ENCODE assay signal across 23 cellular contexts in the genomic region with DNA sequence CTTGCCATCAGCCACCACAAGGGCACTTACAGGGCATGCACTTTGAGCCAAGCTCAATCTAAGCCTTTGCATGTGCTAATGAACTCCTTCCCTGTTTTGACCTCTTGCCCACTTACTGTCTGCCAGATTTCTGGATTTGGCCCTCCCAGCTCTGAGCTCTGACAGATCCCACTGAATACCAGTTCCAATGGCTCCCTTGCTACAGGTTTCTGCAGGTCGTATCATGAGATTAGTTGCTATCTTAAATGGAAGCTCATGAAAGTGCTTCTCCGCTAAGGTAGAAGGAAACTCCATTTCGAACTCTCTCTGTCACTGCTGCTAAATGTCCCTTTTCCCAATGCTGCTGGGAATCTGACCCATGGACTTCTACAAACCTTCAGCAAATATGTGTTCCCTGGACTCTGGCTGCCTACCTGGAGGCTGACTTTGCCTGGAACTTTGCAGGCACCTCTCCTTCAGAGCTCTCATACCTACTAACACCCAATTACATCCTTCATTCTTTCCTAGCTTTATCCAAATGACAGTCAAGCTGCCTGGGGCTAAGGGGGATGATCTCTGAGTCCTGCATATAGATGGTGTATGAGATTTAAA. TPM values are rescaled to one million over a fixed set of nuclear protein-coding genes. Genes with fewer than 3 reads are reported as not detected.
A peak's percentile ranks its signal among the peaks of the same experiment; 100 is the strongest.
DNase-seq lines count a peak whose midpoint lies in the region; ATAC-seq and TF ChIP-seq lines count a peak whose summit lies in the region.
"Had no signal": no experiment of that assay in that cellular context is flagged by ENCODE, and none has a peak within 500 bp of the region (broad histone marks: within the 10 kb centered on the region; RNA-seq: fewer than 3 reads in every experiment).

No MANE protein-coding gene starts in this region.

- peaks cover 3% of the 10 kb centered on the region for H3K79me2 ChIP-seq in parathyroid adenoma

- H3K4me1 ChIP-seq in parathyroid adenoma (peaks cover 20% of the 10 kb centered on the region), ascending aorta (no peaks in the 10 kb centered on the region)

- H3K27ac Mint-ChIP-seq in WTC11: no peak overlapping the region
- H3K27ac Mint-ChIP-seq: HFFc6; naive thymus-derived CD4-positive, alpha-beta T cell had no signal

- peak overlapping the region; percentile 26 for H2AFZ ChIP-seq in parathyroid adenoma

- H3K27me3 ChIP-seq in parathyroid adenoma (ENCODE audit: control insufficient read depth, insufficient read depth, low read length): no peaks in the 10 kb centered on the region
- no peaks in the 10 kb centered on the region for H3K27me3 ChIP-seq in ascending aorta
- H3K27me3 ChIP-seq: BLaER1 treated with 17β-estradiol and CSF1 and Interleukin-3, amounts not matched to agents 10 nM and 100 nM had no signal

- H3K4me3 Mint-ChIP-seq in WTC11: no peak overlapping the region
- H3K4me3 Mint-ChIP-seq: HFFc6; naive thymus-derived CD4-positive, alpha-beta T cell had no signal

- no peaks in the 10 kb centered on the region for H3K9me3 Mint-ChIP-seq in WTC11
- H3K9me3 Mint-ChIP-seq: HFFc6; naive thymus-derived CD4-positive, alpha-beta T cell had no signal

- CTCF ChIA-PET in WTC11 (lab: Charles Lee): interaction anchor here (0.8 to 1.4 kb wide), 7 partner anchors 10 to 106 kb away, joined by 3 to 9 read pairs (median 4); no protein-coding TSS in a partner anchor

- H3K4me1 Mint-ChIP-seq in WTC11: peaks cover 43% of the 10 kb centered on the region

- POLR2A ChIA-PET in WTC11 (lab: Charles Lee): interaction anchor here (1.2 kb wide), 1 partner anchor 23 kb away, joined by 5 read pairs; a partner anchor contains a TSS

- no peak overlapping the region for H3K9ac ChIP-seq in parathyroid adenoma
- H3K9ac ChIP-seq: BLaER1 treated with 17β-estradiol and CSF1 and Interleukin-3, amounts not matched to agents 10 nM and 100 nM had no signal

- in situ Hi-C loops in GM13976 (cut with MboI; ENCODE audit: low sequenced_read_pairs, unreplicated experiment): no loop called here

- peak; percentile 31; the same call in 1 of the 2 replicates for ATAC-seq in WTC11
- ATAC-seq in left ventricle myocardium superior: peak; percentile 85
- ATAC-seq: naive thymus-derived CD4-positive, alpha-beta T cell had no signal

- H3K27ac ChIP-seq in parathyroid adenoma: no peak overlapping the region
- H3K27ac ChIP-seq in ascending aorta: no peak overlapping the region
- H3K27ac ChIP-seq: BLaER1 treated with 17β-estradiol and CSF1 and Interleukin-3, amounts not matched to agents 10 nM and 100 nM had no signal

- H3K36me3 ChIP-seq in parathyroid adenoma (ENCODE audit: control insufficient read depth, insufficient read depth, low read length): no peaks in the 10 kb centered on the region
- no peaks in the 10 kb centered on the region for H3K36me3 ChIP-seq in ascending aorta
- H3K36me3 ChIP-seq: BLaER1 treated with 17β-estradiol and CSF1 and Interleukin-3, amounts not matched to agents 10 nM and 100 nM had no signal

- H3K4me3 ChIP-seq in parathyroid adenoma (ENCODE audit: low read depth, low read length): no peak overlapping the region
- H3K4me3 ChIP-seq in ascending aorta: no peak overlapping the region
- H3K4me3 ChIP-seq: BLaER1 treated with 17β-estradiol and CSF1 and Interleukin-3, amounts not matched to agents 10 nM and 100 nM; smooth muscle cell had no signal

- H3K4me2 ChIP-seq in parathyroid adenoma (ENCODE audit: low read length): no peak overlapping the region
- H3K4me2 ChIP-seq: BLaER1 treated with 17β-estradiol and CSF1 and Interleukin-3, amounts not matched to agents 10 nM and 100 nM; smooth muscle cell had no signal

- DNase-seq in GM13976 (ENCODE audit: low spot score) (peak; percentile 4), WTC11 (ENCODE audit: low spot score) (no peak), left ventricle myocardium superior (no peak), SIG-M5 (lab: John Stamatoyannopoulos, UW) (no peak), ascending aorta (ENCODE audit: low spot score in 2 of 2) (no peak), NCI-H1694 (lab: John Stamatoyannopoulos, UW) (no peak)
- DNase-seq in stimulated activated naive CD4-positive, alpha-beta T cell (lab: John Stamatoyannopoulos, UW): no peak
- DNase-seq: activated CD4-positive, alpha-beta T cell treated with anti-CD3 and anti-CD28 coated beads for 48 hours; effector CD4-positive, alpha-beta T cell; HFFc6; IMR-90; mesenchymal stem cell; naive thymus-derived CD4-positive, alpha-beta T cell; NCI-H446 treated with DMSO at 0.1 percent for 48 hours; occipital lobe; stimulated activated CD4-positive, alpha-beta T cell treated with anti-CD3 and anti-CD28 coated beads, Interleukin-2, amount 100 ng/mL, for 24 hours; trophoblast cell had no signal

- no peaks in the 10 kb centered on the region for H3K36me3 Mint-ChIP-seq in WTC11
- H3K36me3 Mint-ChIP-seq: naive thymus-derived CD4-positive, alpha-beta T cell had no signal

- intact Hi-C loops in left ventricle myocardium superior (cut with micrococcal nuclease): no loop called here
- intact Hi-C loops in ascending aorta (cut with DNase I): no loop called here

- H3K27me3 Mint-ChIP-seq in WTC11 (ENCODE audit: low read depth): peaks cover 3% of the 10 kb centered on the region; the same call in 1 of the 2 replicates

- no peak for TF ChIP-seq CTCF in GM13976 (IDR thresholded peaks at IDR 0.05; ENCODE audit: borderline replicate concordance, control extremely low read depth, extremely low read depth, insufficient read depth, missing control alignments)
- TF ChIP-seq CTCF in WTC11 (IDR thresholded peaks at IDR 0.05): no peak
- no peak for TF ChIP-seq CTCF in parathyroid adenoma (IDR thresholded peaks at IDR 0.05)
- no peak for TF ChIP-seq CTCF in ascending aorta (IDR thresholded peaks at IDR 0.05)

- H3K9me3 ChIP-seq in parathyroid adenoma (ENCODE audit: control insufficient read depth, low read length) (no peaks in the 10 kb centered on the region), ascending aorta (no peaks in the 10 kb centered on the region)
- H3K9me3 ChIP-seq: BLaER1 treated with 17β-estradiol and CSF1 and Interleukin-3, amounts not matched to agents 10 nM and 100 nM had no signal

TF ChIP-seq in WTC11, 78 proteins besides CTCF, POLR2A, EP300 and RAD21 (continues in another document):
- TF ChIP-seq, protein P1, sequence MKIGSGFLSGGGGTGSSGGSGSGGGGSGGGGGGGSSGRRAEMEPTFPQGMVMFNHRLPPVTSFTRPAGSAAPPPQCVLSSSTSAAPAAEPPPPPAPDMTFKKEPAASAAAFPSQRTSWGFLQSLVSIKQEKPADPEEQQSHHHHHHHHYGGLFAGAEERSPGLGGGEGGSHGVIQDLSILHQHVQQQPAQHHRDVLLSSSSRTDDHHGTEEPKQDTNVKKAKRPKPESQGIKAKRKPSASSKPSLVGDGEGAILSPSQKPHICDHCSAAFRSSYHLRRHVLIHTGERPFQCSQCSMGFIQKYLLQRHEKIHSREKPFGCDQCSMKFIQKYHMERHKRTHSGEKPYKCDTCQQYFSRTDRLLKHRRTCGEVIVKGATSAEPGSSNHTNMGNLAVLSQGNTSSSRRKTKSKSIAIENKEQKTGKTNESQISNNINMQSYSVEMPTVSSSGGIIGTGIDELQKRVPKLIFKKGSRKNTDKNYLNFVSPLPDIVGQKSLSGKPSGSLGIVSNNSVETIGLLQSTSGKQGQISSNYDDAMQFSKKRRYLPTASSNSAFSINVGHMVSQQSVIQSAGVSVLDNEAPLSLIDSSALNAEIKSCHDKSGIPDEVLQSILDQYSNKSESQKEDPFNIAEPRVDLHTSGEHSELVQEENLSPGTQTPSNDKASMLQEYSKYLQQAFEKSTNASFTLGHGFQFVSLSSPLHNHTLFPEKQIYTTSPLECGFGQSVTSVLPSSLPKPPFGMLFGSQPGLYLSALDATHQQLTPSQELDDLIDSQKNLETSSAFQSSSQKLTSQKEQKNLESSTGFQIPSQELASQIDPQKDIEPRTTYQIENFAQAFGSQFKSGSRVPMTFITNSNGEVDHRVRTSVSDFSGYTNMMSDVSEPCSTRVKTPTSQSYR (CRISPR knock-in tag; IDR thresholded peaks at IDR 0.05): no peak
- TF ChIP-seq FOXJ3 (CRISPR knock-in tag; IDR thresholded peaks at IDR 0.05; ENCODE audit: borderline replicate concordance) (no peak), NFATC4 (CRISPR knock-in tag; IDR thresholded peaks at IDR 0.05) (no peak)
- TF ChIP-seq, protein P2, sequence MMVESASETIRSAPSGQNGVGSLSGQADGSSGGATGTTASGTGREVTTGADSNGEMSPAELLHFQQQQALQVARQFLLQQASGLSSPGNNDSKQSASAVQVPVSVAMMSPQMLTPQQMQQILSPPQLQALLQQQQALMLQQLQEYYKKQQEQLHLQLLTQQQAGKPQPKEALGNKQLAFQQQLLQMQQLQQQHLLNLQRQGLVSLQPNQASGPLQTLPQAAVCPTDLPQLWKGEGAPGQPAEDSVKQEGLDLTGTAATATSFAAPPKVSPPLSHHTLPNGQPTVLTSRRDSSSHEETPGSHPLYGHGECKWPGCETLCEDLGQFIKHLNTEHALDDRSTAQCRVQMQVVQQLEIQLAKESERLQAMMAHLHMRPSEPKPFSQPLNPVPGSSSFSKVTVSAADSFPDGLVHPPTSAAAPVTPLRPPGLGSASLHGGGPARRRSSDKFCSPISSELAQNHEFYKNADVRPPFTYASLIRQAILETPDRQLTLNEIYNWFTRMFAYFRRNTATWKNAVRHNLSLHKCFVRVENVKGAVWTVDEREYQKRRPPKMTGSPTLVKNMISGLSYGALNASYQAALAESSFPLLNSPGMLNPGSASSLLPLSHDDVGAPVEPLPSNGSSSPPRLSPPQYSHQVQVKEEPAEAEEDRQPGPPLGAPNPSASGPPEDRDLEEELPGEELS (CRISPR knock-in tag; IDR thresholded peaks at IDR 0.05): no peak
- TF ChIP-seq, protein P3, sequence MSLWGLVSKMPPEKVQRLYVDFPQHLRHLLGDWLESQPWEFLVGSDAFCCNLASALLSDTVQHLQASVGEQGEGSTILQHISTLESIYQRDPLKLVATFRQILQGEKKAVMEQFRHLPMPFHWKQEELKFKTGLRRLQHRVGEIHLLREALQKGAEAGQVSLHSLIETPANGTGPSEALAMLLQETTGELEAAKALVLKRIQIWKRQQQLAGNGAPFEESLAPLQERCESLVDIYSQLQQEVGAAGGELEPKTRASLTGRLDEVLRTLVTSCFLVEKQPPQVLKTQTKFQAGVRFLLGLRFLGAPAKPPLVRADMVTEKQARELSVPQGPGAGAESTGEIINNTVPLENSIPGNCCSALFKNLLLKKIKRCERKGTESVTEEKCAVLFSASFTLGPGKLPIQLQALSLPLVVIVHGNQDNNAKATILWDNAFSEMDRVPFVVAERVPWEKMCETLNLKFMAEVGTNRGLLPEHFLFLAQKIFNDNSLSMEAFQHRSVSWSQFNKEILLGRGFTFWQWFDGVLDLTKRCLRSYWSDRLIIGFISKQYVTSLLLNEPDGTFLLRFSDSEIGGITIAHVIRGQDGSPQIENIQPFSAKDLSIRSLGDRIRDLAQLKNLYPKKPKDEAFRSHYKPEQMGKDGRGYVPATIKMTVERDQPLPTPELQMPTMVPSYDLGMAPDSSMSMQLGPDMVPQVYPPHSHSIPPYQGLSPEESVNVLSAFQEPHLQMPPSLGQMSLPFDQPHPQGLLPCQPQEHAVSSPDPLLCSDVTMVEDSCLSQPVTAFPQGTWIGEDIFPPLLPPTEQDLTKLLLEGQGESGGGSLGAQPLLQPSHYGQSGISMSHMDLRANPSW (CRISPR knock-in tag; conservative IDR thresholded peaks at IDR 0.05; ENCODE audit: low read depth): no peak

RNA-seq across cellular contexts. Expression of a gene that starts 23.5 kb away (rescaled TPM):
- total RNA-seq in WTC11 (2021) (33.5 to 37.9 TPM (median 36.0 TPM) in 3 replicates), left ventricle myocardium superior (107 TPM), ascending aorta (41.7 TPM)

RNA-seq across cellular contexts. Expression of a gene that starts 54.2 kb away (rescaled TPM):
- 0.07 to 0.11 TPM (median 0.09 TPM) in 3 replicates for total RNA-seq in WTC11 (2021)
- 0.07 TPM for total RNA-seq in left ventricle myocardium superior
- total RNA-seq in ascending aorta: not detected
- total RNA-seq: Daoy; epithelial cell of proximal tubule; IMR-90; naive thymus-derived CD4-positive, alpha-beta T cell; smooth muscle cell; T-helper 2 cell treated with Interferon-gamma antibody and Interleukin-4, amounts not matched to agents 100 ng/mL and 5 ng/mL, for 36 hours had no signal
